1 cellular context compared by ENCODE assay signal in genomic region chr19:29882719-29883105, GRCh38.
TF ChIP-seq lines count a peak whose summit lies in the region.

No MANE protein-coding gene starts in this region.

TF ChIP-seq in H1, 55 proteins besides CTCF, POLR2A, EP300 and RAD21:
- TF ChIP-seq TBP (IDR thresholded peaks at IDR 0.05; ENCODE audit: low read depth, low read length): no peak
- no peak for TF ChIP-seq RFX5 (IDR thresholded peaks at IDR 0.05; ENCODE audit: borderline replicate concordance, low read depth, low read length)
- no peak for TF ChIP-seq ATF3 (IDR thresholded peaks at IDR 0.05; ENCODE audit: insufficient read depth, low read depth, low read length)
- TF ChIP-seq PHF8 (conservative IDR thresholded peaks at IDR 0.05; ENCODE audit: low read depth, low read length): no peak
- no peak for TF ChIP-seq KDM5A (IDR thresholded peaks at IDR 0.05; ENCODE audit: low read length)
- no peak for TF ChIP-seq BACH1 (IDR thresholded peaks at IDR 0.05; ENCODE audit: low read length)
- TF ChIP-seq MAX (IDR thresholded peaks at IDR 0.05): no peak
- no peak for TF ChIP-seq CTBP2 (IDR thresholded peaks at IDR 0.05; ENCODE audit: borderline replicate concordance, insufficient read depth, insufficient read length, low read length)
- TF ChIP-seq E2F6 (IDR thresholded peaks at IDR 0.05): no peak
- no peak for TF ChIP-seq SP1 (IDR thresholded peaks at IDR 0.05; ENCODE audit: low read depth, low read length)
- no peak for TF ChIP-seq GABPA (IDR thresholded peaks at IDR 0.05; ENCODE audit: borderline replicate concordance, insufficient read depth, low read length)
- TF ChIP-seq USF2 (IDR thresholded peaks at IDR 0.05; ENCODE audit: low read length): no peak
- no peak for TF ChIP-seq HDAC2 (IDR thresholded peaks at IDR 0.05; ENCODE audit: borderline replicate concordance in 1 of 2, low read depth in 2 of 2, low read length in 2 of 2)
- no peak for TF ChIP-seq POLR2AphosphoS5 (IDR thresholded peaks at IDR 0.05; ENCODE audit: low read depth, low read length)
- no peak for TF ChIP-seq GTF2F1 (IDR thresholded peaks at IDR 0.05; ENCODE audit: borderline replicate concordance, low read depth, low read length)
